ENCODE assay signal across 2 cellular contexts in genomic region chr10:95459446-95459845, GRCh38.
TF ChIP-seq lines count a peak whose summit lies in the region.

No MANE protein-coding gene starts in this region.

TF ChIP-seq in HEK293, 187 proteins besides CTCF, POLR2A, EP300 and RAD21:
- TF ChIP-seq ZNF223 (tag by site-specific recombination; IDR thresholded peaks at IDR 0.05) (0 out of 2 replicates have a peak, but pooled peaks have one; percentile 9), ZNF335 (tag by site-specific recombination; conservative IDR thresholded peaks at IDR 0.05) (no peak)

TF ChIP-seq in H1, 55 proteins besides CTCF, POLR2A, EP300 and RAD21:
- TF ChIP-seq SP2 (IDR thresholded peaks at IDR 0.05; ENCODE audit: low read length) (no peak), CHD7 (IDR thresholded peaks at IDR 0.05; ENCODE audit: insufficient replicate concordance, low read length) (no peak), NRF1 (IDR thresholded peaks at IDR 0.05; ENCODE audit: low read depth, low read length) (no peak), HDAC6 (IDR thresholded peaks at IDR 0.05; ENCODE audit: low read depth, low read length) (no peak), SAP30 (IDR thresholded peaks at IDR 0.05; ENCODE audit: insufficient read depth, insufficient replicate concordance, low read length) (no peak), SRF (IDR thresholded peaks at IDR 0.05; ENCODE audit: low read depth, low read length) (no peak), SP1 (IDR thresholded peaks at IDR 0.05; ENCODE audit: low read depth, low read length) (no peak), KDM5A (IDR thresholded peaks at IDR 0.05; ENCODE audit: low read length) (no peak), RFX5 (IDR thresholded peaks at IDR 0.05; ENCODE audit: borderline replicate concordance, low read depth, low read length) (no peak), JUND (IDR thresholded peaks at IDR 0.05; ENCODE audit: low read length) (no peak), BRCA1 (IDR thresholded peaks at IDR 0.05; ENCODE audit: low read depth, low read length) (no peak), CHD2 (IDR thresholded peaks at IDR 0.05; ENCODE audit: low read length) (no peak), JUN (IDR thresholded peaks at IDR 0.05; ENCODE audit: low read depth, low read length) (no peak), USF2 (IDR thresholded peaks at IDR 0.05; ENCODE audit: low read length) (no peak), TCF12 (IDR thresholded peaks at IDR 0.05; ENCODE audit: low read depth, low read length) (no peak), MAX (IDR thresholded peaks at IDR 0.05) (no peak)
